1 cellular context compared by ENCODE assay signal in the genomic region with DNA sequence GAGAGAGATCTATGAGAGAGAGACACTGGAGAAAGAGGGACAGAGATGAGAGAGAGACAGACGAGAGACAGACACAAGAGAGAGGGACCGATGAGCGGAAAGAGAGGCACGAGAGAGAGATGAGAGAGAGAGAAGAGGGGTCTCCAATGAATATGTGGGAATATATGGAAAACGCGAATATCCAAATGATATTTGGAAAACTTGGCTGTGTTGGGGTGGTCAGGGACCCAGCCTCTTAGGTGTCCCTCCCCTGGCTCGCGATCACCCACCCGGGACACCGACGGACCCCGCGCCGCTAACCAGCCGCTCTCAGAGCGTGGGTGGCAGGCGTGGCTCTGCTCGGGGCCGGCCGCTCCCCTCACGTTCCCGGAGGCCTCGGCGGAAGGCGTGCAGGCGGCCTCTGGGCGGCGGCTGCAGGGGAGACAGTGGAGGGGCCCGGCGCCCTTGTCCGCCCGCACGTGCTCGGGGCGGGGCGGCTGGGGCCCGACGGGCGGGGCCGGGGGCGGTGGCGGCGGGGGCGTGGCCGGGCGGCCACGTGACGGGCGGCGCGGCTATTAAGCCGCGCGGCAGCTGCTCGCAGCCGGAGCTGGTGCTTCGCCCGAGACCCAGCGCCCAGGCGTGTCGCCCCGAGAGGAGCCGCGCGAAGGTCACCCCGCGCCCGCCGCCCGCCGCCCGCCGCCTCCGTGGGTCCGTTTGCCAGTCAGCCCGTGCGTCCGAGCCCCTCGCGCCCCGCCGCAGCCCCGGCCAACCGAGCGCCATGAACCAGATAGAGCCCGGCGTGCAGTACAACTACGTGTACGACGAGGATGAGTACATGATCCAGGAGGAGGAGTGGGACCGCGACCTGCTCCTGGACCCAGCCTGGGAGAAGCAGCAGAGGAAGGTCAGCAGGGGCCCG.
A peak's percentile ranks its signal among the peaks of the same experiment; 100 is the strongest.
TF ChIP-seq lines count a peak whose summit lies in the region.

A gene (plus strand): TSS at position 583 of the 898 bp plus-strand sequence. CDS start 175 bp downstream, at position 758.

TF ChIP-seq in HEK293, 187 proteins besides CTCF, POLR2A, EP300 and RAD21 (continued from another document and continues in another):
- TF ChIP-seq, protein P1, sequence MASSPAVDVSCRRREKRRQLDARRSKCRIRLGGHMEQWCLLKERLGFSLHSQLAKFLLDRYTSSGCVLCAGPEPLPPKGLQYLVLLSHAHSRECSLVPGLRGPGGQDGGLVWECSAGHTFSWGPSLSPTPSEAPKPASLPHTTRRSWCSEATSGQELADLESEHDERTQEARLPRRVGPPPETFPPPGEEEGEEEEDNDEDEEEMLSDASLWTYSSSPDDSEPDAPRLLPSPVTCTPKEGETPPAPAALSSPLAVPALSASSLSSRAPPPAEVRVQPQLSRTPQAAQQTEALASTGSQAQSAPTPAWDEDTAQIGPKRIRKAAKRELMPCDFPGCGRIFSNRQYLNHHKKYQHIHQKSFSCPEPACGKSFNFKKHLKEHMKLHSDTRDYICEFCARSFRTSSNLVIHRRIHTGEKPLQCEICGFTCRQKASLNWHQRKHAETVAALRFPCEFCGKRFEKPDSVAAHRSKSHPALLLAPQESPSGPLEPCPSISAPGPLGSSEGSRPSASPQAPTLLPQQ (tag by site-specific recombination; IDR thresholded peaks at IDR 0.05), result peak; percentile 92
- TF ChIP-seq OVOL3 (tag by site-specific recombination; IDR thresholded peaks at IDR 0.05) (no peak), ZIC2 (tag by site-specific recombination; IDR thresholded peaks at IDR 0.05) (no peak), HOXD13 (CRISPR knock-in tag; IDR thresholded peaks at IDR 0.05; ENCODE audit: borderline replicate concordance) (no peak), ZNF202 (tag by site-specific recombination; IDR thresholded peaks at IDR 0.05; ENCODE audit: borderline replicate concordance) (no peak; the same call in none of the 2 replicates), GFI1B (tag by site-specific recombination; IDR thresholded peaks at IDR 0.05) (no peak), ZNF571 (tag by site-specific recombination; IDR thresholded peaks at IDR 0.05) (no peak), KLF9 (tag by site-specific recombination; IDR thresholded peaks at IDR 0.05; ENCODE audit: low read depth) (no peak), ZNF155 (tag by site-specific recombination; IDR thresholded peaks at IDR 0.05) (no peak), ZNF239 (tag by site-specific recombination; IDR thresholded peaks at IDR 0.05) (no peak), YY1 (tag by site-specific recombination; IDR thresholded peaks at IDR 0.05) (no peak; the same call in 1 of the 2 replicates), ZFP69B (tag by site-specific recombination; IDR thresholded peaks at IDR 0.05) (peak; percentile 68; the same call in 1 of the 2 replicates), ZNF747 (tag by site-specific recombination; IDR thresholded peaks at IDR 0.05) (no peak), ZBTB7A (tag by site-specific recombination; IDR thresholded peaks at IDR 0.05; ENCODE audit: low read depth) (no peak; the same call in 1 of the 2 replicates), ZNF585B (tag by site-specific recombination; IDR thresholded peaks at IDR 0.05) (no peak), ZBTB8A (tag by site-specific recombination; IDR thresholded peaks at IDR 0.05) (peak; percentile 96), ZNF48 (tag by site-specific recombination; IDR thresholded peaks at IDR 0.05) (no peak), ZFP37 (tag by site-specific recombination; IDR thresholded peaks at IDR 0.05) (no peak), ZNF610 (tag by site-specific recombination; IDR thresholded peaks at IDR 0.05; ENCODE audit: borderline replicate concordance) (peak; percentile 90; the same call in 1 of the 2 replicates), ZNF19 (tag by site-specific recombination; IDR thresholded peaks at IDR 0.05; ENCODE audit: low read depth) (no peak), ZNF664 (tag by site-specific recombination; IDR thresholded peaks at IDR 0.05) (no peak), ZBTB1 (tag by site-specific recombination; IDR thresholded peaks at IDR 0.05) (no peak), ZNF354C (tag by site-specific recombination; IDR thresholded peaks at IDR 0.05; ENCODE audit: borderline replicate concordance, low read depth) (no peak), ZNF514 (tag by site-specific recombination; IDR thresholded peaks at IDR 0.05) (no peak), ZSCAN30 (tag by site-specific recombination; IDR thresholded peaks at IDR 0.05) (peak; percentile 95)
- TF ChIP-seq, protein P2, sequence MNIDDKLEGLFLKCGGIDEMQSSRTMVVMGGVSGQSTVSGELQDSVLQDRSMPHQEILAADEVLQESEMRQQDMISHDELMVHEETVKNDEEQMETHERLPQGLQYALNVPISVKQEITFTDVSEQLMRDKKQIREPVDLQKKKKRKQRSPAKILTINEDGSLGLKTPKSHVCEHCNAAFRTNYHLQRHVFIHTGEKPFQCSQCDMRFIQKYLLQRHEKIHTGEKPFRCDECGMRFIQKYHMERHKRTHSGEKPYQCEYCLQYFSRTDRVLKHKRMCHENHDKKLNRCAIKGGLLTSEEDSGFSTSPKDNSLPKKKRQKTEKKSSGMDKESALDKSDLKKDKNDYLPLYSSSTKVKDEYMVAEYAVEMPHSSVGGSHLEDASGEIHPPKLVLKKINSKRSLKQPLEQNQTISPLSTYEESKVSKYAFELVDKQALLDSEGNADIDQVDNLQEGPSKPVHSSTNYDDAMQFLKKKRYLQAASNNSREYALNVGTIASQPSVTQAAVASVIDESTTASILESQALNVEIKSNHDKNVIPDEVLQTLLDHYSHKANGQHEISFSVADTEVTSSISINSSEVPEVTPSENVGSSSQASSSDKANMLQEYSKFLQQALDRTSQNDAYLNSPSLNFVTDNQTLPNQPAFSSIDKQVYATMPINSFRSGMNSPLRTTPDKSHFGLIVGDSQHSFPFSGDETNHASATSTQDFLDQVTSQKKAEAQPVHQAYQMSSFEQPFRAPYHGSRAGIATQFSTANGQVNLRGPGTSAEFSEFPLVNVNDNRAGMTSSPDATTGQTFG (tag by site-specific recombination; IDR thresholded peaks at IDR 0.05; ENCODE audit: borderline replicate concordance), result no peak
- TF ChIP-seq, protein P3, sequence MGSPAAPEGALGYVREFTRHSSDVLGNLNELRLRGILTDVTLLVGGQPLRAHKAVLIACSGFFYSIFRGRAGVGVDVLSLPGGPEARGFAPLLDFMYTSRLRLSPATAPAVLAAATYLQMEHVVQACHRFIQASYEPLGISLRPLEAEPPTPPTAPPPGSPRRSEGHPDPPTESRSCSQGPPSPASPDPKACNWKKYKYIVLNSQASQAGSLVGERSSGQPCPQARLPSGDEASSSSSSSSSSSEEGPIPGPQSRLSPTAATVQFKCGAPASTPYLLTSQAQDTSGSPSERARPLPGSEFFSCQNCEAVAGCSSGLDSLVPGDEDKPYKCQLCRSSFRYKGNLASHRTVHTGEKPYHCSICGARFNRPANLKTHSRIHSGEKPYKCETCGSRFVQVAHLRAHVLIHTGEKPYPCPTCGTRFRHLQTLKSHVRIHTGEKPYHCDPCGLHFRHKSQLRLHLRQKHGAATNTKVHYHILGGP (tag by site-specific recombination; IDR thresholded peaks at IDR 0.05), result no peak
- TF ChIP-seq, protein P4, sequence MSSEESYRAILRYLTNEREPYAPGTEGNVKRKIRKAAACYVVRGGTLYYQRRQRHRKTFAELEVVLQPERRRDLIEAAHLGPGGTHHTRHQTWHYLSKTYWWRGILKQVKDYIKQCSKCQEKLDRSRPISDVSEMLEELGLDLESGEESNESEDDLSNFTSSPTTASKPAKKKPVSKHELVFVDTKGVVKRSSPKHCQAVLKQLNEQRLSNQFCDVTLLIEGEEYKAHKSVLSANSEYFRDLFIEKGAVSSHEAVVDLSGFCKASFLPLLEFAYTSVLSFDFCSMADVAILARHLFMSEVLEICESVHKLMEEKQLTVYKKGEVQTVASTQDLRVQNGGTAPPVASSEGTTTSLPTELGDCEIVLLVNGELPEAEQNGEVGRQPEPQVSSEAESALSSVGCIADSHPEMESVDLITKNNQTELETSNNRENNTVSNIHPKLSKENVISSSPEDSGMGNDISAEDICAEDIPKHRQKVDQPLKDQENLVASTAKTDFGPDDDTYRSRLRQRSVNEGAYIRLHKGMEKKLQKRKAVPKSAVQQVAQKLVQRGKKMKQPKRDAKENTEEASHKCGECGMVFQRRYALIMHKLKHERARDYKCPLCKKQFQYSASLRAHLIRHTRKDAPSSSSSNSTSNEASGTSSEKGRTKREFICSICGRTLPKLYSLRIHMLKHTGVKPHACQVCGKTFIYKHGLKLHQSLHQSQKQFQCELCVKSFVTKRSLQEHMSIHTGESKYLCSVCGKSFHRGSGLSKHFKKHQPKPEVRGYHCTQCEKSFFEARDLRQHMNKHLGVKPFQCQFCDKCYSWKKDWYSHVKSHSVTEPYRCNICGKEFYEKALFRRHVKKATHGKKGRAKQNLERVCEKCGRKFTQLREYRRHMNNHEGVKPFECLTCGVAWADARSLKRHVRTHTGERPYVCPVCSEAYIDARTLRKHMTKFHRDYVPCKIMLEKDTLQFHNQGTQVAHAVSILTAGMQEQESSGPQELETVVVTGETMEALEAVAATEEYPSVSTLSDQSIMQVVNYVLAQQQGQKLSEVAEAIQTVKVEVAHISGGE (tag by site-specific recombination; conservative IDR thresholded peaks at IDR 0.05; ENCODE audit: low read depth), result no peak
- TF ChIP-seq, protein P5, sequence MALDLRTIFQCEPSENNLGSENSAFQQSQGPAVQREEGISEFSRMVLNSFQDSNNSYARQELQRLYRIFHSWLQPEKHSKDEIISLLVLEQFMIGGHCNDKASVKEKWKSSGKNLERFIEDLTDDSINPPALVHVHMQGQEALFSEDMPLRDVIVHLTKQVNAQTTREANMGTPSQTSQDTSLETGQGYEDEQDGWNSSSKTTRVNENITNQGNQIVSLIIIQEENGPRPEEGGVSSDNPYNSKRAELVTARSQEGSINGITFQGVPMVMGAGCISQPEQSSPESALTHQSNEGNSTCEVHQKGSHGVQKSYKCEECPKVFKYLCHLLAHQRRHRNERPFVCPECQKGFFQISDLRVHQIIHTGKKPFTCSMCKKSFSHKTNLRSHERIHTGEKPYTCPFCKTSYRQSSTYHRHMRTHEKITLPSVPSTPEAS (tag by site-specific recombination; IDR thresholded peaks at IDR 0.05), result no peak; the same call in 1 of the 2 replicates
- TF ChIP-seq, protein P6, sequence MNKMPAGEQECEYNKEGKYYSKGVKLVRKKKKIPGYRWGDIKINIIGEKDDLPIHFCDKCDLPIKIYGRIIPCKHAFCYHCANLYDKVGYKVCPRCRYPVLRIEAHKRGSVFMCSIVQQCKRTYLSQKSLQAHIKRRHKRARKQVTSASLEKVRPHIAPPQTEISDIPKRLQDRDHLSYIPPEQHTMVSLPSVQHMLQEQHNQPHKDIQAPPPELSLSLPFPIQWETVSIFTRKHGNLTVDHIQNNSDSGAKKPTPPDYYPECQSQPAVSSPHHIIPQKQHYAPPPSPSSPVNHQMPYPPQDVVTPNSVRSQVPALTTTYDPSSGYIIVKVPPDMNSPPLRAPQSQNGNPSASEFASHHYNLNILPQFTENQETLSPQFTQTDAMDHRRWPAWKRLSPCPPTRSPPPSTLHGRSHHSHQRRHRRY (tag by site-specific recombination; IDR thresholded peaks at IDR 0.05), result no peak
- TF ChIP-seq, protein P7, sequence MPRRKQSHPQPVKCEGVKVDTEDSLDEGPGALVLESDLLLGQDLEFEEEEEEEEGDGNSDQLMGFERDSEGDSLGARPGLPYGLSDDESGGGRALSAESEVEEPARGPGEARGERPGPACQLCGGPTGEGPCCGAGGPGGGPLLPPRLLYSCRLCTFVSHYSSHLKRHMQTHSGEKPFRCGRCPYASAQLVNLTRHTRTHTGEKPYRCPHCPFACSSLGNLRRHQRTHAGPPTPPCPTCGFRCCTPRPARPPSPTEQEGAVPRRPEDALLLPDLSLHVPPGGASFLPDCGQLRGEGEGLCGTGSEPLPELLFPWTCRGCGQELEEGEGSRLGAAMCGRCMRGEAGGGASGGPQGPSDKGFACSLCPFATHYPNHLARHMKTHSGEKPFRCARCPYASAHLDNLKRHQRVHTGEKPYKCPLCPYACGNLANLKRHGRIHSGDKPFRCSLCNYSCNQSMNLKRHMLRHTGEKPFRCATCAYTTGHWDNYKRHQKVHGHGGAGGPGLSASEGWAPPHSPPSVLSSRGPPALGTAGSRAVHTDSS (tag by site-specific recombination; IDR thresholded peaks at IDR 0.05), result peak; percentile 55; the same call in 1 of the 2 replicates
- TF ChIP-seq, protein P8, sequence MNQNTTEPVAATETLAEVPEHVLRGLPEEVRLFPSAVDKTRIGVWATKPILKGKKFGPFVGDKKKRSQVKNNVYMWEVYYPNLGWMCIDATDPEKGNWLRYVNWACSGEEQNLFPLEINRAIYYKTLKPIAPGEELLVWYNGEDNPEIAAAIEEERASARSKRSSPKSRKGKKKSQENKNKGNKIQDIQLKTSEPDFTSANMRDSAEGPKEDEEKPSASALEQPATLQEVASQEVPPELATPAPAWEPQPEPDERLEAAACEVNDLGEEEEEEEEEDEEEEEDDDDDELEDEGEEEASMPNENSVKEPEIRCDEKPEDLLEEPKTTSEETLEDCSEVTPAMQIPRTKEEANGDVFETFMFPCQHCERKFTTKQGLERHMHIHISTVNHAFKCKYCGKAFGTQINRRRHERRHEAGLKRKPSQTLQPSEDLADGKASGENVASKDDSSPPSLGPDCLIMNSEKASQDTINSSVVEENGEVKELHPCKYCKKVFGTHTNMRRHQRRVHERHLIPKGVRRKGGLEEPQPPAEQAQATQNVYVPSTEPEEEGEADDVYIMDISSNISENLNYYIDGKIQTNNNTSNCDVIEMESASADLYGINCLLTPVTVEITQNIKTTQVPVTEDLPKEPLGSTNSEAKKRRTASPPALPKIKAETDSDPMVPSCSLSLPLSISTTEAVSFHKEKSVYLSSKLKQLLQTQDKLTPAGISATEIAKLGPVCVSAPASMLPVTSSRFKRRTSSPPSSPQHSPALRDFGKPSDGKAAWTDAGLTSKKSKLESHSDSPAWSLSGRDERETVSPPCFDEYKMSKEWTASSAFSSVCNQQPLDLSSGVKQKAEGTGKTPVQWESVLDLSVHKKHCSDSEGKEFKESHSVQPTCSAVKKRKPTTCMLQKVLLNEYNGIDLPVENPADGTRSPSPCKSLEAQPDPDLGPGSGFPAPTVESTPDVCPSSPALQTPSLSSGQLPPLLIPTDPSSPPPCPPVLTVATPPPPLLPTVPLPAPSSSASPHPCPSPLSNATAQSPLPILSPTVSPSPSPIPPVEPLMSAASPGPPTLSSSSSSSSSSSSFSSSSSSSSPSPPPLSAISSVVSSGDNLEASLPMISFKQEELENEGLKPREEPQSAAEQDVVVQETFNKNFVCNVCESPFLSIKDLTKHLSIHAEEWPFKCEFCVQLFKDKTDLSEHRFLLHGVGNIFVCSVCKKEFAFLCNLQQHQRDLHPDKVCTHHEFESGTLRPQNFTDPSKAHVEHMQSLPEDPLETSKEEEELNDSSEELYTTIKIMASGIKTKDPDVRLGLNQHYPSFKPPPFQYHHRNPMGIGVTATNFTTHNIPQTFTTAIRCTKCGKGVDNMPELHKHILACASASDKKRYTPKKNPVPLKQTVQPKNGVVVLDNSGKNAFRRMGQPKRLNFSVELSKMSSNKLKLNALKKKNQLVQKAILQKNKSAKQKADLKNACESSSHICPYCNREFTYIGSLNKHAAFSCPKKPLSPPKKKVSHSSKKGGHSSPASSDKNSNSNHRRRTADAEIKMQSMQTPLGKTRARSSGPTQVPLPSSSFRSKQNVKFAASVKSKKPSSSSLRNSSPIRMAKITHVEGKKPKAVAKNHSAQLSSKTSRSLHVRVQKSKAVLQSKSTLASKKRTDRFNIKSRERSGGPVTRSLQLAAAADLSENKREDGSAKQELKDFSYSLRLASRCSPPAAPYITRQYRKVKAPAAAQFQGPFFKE (tag by site-specific recombination; IDR thresholded peaks at IDR 0.05; ENCODE audit: borderline replicate concordance), result no peak
- TF ChIP-seq, protein P9, sequence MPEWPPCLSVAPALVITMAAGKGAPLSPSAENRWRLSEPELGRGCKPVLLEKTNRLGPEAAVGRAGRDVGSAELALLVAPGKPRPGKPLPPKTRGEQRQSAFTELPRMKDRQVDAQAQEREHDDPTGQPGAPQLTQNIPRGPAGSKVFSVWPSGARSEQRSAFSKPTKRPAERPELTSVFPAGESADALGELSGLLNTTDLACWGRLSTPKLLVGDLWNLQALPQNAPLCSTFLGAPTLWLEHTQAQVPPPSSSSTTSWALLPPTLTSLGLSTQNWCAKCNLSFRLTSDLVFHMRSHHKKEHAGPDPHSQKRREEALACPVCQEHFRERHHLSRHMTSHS (tag by site-specific recombination; IDR thresholded peaks at IDR 0.05), result peak; percentile 8; the same call in 1 of the 2 replicates
